21 cellular contexts compared by ENCODE assay signal in the genomic region with DNA sequence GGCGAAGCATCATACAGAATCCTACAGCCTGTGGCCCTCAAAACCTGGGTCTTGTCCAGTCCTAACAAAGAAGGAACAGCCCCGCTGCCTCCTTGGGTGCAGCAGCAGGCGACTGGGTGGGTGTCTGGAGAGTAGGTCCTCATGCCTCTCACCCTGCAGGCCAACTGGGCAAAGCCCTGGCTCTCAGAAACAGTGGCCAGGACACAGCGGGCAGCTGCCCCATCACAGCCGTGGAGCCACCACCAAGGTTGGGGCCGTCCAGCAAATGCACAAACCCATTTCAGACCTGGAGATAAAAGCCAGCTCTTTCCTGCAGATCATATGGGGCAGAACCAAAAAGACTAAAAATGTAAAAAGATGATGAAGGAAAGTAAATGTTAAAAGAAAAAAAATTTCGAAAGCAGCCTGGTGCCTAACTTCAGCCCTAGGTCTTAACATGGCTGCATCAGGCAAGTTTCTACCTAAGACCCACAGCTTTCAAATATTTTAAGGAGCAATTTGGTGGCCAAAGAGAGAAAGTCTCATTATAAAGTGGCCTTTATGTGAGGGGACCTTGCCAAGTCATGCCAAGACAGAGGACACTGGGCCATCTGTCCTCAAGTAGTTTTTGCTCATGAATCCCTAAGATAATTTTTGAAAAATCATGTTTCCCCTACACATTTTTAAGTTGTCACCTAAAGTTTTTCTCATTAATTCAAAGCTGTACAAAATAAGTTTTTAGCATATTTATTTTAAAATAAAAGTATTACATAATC.
"Had no signal": no experiment of that assay in that cellular context is flagged by ENCODE, and none has a peak within 500 bp of the region (broad histone marks: within the 10 kb centered on the region; RNA-seq: fewer than 3 reads in every experiment).

No MANE protein-coding gene starts in this region.

- ATAC-seq: HepG2, Panc1, PC-3 had no signal

- DNase-seq: IMR-90; Karpas-422; KG1; MG63; NCI-H1092; NCI-H1436; NCI-H187; NCI-H2029; NCI-H2081 treated with DMSO at 0.1 percent for 48 hours; NCI-H2171; NCI-H226; NCI-H446; NCI-H510A; NCI-H524 treated with DMSO at 0.1 percent for 48 hours; NCI-H774; NK-92 treated with Interleukin-12 subunit alpha and Interleukin-12 subunit beta, amount 100 ng/mL, for 24 hours; PC-3; SHP77 treated with DMSO at 0.1 percent for 48 hours; SJCRH30 had no signal
